7 cellular contexts compared by ENCODE assay signal in the genomic region with DNA sequence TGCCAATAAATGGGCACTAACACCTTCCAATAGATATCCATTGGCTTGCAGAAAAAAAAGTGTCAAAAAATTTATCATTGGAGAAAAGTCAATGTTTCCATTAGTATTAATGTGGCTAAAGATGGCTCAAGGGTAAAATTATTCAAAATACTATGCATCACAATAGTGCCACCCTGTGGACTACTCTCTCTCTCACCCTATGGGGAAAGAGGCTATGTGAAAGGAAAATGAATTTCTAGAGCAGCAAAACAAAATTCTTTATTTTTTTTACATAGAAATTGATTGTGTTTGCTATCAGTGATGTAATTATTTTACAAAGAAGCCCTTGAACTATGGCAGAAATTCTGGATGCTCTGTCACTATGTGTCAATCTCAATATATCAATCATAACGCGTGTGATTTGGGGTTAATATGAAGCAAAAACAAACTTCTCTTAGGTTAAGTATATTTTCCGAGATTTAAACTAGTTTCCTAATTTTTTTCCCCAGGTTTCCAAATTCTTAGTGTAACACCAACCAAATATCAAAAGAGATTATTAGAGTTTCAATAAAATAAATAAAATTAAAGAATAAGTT.
DNase-seq lines count a peak whose midpoint lies in the region; ATAC-seq, FAIRE-seq and TF ChIP-seq lines count a peak whose summit lies in the region.
"Not testable (repeated sequence)": the region's sequence is repeated elsewhere in the genome, so short reads cannot be mapped to it uniquely, and the experiment has no call there.

No MANE protein-coding gene starts in this region.

- not testable (repeated sequence) for TF ChIP-seq POLR2A in esophagus squamous epithelium (IDR thresholded peaks at IDR 0.05); prostate gland (IDR thresholded peaks at IDR 0.05)

- H3K79me2 ChIP-seq in Karpas-422 (ENCODE audit: low read length); OCI-LY1 (ENCODE audit: insufficient read depth, low read length): not testable (repeated sequence)

- not testable (repeated sequence) for H4K20me1 ChIP-seq in Karpas-422 (ENCODE audit: insufficient read depth, low read depth, low read length); OCI-LY1 (ENCODE audit: insufficient read depth, low read length)

- not testable (repeated sequence) for H3F3A ChIP-seq in OCI-LY1 (ENCODE audit: insufficient read depth, low read length)

- H3K9me2 ChIP-seq in Karpas-422 (replicated peaks; ENCODE audit: insufficient read depth, low read length); OCI-LY1 (ENCODE audit: low read depth, low read length): not testable (repeated sequence)

- H3K4me1 ChIP-seq in Karpas-422 (ENCODE audit: low read length); OCI-LY1 (ENCODE audit: insufficient read depth, low read length, severe bottlenecking); prostate gland (replicated peaks): not testable (repeated sequence)
- H3K4me1 ChIP-seq in esophagus squamous epithelium (peaks cover 0 to 20% (median 5%) of the 10 kb centered on the region in 3 donors), left lung (peaks cover 0 to 11% of the 10 kb centered on the region in 2 donors)

- not testable (repeated sequence) for H3K9me3 ChIP-seq in Karpas-422 (ENCODE audit: low read length); OCI-LY1 (ENCODE audit: low read length); esophagus squamous epithelium; left lung; prostate gland

- in situ Hi-C loops in astrocyte of the cerebellum (cut with HindIII; ENCODE audit: low sequenced_read_pairs) = not testable (repeated sequence)

- H2AFZ ChIP-seq in Karpas-422 (ENCODE audit: low read length); OCI-LY1 (ENCODE audit: low read length): not testable (repeated sequence)

- peak; percentile 95 for FAIRE-seq in G401.6 (lab: Jason Lieb, UNC)

- not testable (repeated sequence) for H3K27ac ChIP-seq in Karpas-422 (ENCODE audit: low read length); OCI-LY1 (ENCODE audit: low read depth, low read length, poor library complexity, severe bottlenecking); esophagus squamous epithelium; left lung; prostate gland

- H3K27me3 ChIP-seq in Karpas-422 (ENCODE audit: low read length); OCI-LY1 (ENCODE audit: insufficient read depth, low read length); prostate gland (replicated peaks; ENCODE audit: insufficient read depth): not testable (repeated sequence)
- H3K27me3 ChIP-seq in esophagus squamous epithelium (peaks cover 0 to 24% (median 0%) of the 10 kb centered on the region in 4 donors), left lung (peaks cover 35 to 38% of the 10 kb centered on the region in 2 donors)

- H3K36me3 ChIP-seq in Karpas-422 (ENCODE audit: insufficient read depth, low read length); OCI-LY1 (ENCODE audit: insufficient read depth, low read length); esophagus squamous epithelium; left lung; prostate gland: not testable (repeated sequence)

- intact Hi-C loops in esophagus squamous epithelium (cut with DNase I); left lung (cut with DNase I); prostate gland (cut with DNase I): not testable (repeated sequence)

- H3K9ac ChIP-seq in Karpas-422 (ENCODE audit: low read length); OCI-LY1 (ENCODE audit: low read length): not testable (repeated sequence)

- 62 to 63% methylated on average over 3 of the region's 3 CpGs for WGBS in esophagus squamous epithelium, 2 donors
- 74% methylated on average over 3 of the region's 3 CpGs for WGBS in prostate gland

- H3K4me2 ChIP-seq in Karpas-422 (ENCODE audit: low read depth, low read length, poor library complexity, severe bottlenecking); OCI-LY1 (ENCODE audit: low read length): not testable (repeated sequence)

- DNase-seq in Karpas-422 = peak; percentile 43
- DNase-seq in astrocyte of the cerebellum (ENCODE audit: low read depth); esophagus squamous epithelium (lab: John Stamatoyannopoulos, UW); left lung; prostate gland (ENCODE audit: low spot score): not testable (repeated sequence)

- H3K4me3 ChIP-seq in Karpas-422 (ENCODE audit: low read length); OCI-LY1 (ENCODE audit: low read depth, low read length, poor library complexity, severe bottlenecking); astrocyte of the cerebellum (ENCODE audit: low read depth, low read length); esophagus squamous epithelium; left lung; prostate gland: not testable (repeated sequence)

- peak; percentile 33; the same call in 1 of the 2 replicates for TF ChIP-seq CTCF in OCI-LY1 (IDR thresholded peaks at IDR 0.05; ENCODE audit: low read length)
- peak; percentile 43 for TF ChIP-seq CTCF in astrocyte of the cerebellum (IDR thresholded peaks at IDR 0.05; ENCODE audit: low read depth, low read length, missing control alignments)
- peak in 5 of 6 experiments; percentile 18 to 48 (median 31) for TF ChIP-seq CTCF in esophagus squamous epithelium (IDR thresholded peaks at IDR 0.05)
- peak in 1 of 2 donors; percentile 21 for TF ChIP-seq CTCF in left lung (IDR thresholded peaks at IDR 0.05)
- peak in 3 of 4 experiments; percentile 41 to 69 (median 53) for TF ChIP-seq CTCF in prostate gland (IDR thresholded peaks at IDR 0.05)

- peak; percentile 44 for ATAC-seq in left lung
